ENCODE assay signal across 1 cellular context in the genomic region with DNA sequence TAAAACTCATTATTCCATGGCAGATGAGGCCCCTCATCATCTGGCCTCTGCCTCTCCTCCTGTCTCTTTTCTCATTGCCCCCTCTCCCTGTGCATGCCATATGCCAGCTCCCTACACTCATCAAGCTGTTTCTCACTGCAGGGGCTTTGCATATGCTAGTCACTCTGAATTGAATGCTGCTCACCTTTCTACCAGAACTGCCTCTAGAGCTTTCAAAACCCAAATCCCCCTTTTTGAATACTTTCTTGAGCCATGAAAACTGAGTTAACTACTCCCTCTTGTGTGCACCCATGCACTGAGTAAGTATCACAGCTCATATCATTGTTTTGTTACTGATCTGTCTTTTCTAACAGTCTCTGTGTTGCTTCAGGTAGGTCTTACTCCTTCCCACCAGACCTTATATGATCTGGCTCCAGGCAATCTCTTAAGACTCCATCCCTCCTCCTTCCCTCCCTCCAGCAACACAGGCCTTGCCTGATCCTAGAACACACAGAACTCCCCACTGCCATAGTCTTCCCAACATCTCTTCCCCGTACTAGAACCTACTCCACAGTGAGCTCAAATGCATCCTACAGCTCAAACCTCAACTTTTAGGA.
TF ChIP-seq lines count a peak whose summit lies in the region.

No MANE protein-coding gene starts in this region.

TF ChIP-seq in SK-N-SH, 30 proteins besides CTCF, POLR2A, EP300 and RAD21 (continued from another document):
- no peak for TF ChIP-seq ELF1 (IDR thresholded peaks at IDR 0.05)
